In the genomic region with DNA sequence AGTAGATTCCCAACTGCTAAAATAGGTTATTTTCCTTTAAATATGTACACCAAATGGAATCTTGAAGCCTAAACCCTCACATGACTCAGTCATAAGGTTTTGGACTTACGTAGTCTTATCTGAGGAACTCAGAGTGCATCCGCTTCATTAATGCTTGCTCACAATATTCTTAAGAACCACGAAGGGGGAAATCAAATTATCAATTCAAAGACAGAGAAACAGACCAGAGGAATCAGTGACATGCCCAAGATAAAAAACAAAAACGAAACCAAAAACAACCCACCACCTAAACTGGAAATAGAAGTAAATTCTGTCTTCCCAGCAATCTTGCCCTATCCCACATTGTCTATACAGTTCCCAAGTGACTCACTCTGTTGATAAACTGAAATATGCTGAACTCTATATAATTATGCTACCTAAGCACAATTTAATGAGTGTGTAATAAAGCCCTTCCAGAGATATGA, we compare ENCODE assay signal across 10 cellular contexts.
DNase-seq lines count a peak whose midpoint lies in the region; ATAC-seq, FAIRE-seq and TF ChIP-seq lines count a peak whose summit lies in the region.
"Had no signal": no experiment of that assay in that cellular context is flagged by ENCODE, and none has a peak within 500 bp of the region (broad histone marks: within the 10 kb centered on the region; RNA-seq: fewer than 3 reads in every experiment).

No MANE protein-coding gene starts in this region.

- H3K79me2 ChIP-seq in GM12878 (ENCODE audit: control insufficient read depth, insufficient read depth, low read length): no peaks in the 10 kb centered on the region

- RAD21 ChIA-PET in GM12878 (lab: Charles Lee; ENCODE audit: unreplicated experiment): interaction anchor here (0.6 kb wide), 1 partner anchor 148 kb away, joined by 3 read pairs; no protein-coding TSS in a partner anchor

- H3K4me3 ChIP-seq in GM12878: no peak overlapping the region
- peak overlapping the region; percentile 59 for H3K4me3 ChIP-seq in right cardiac atrium (ENCODE audit: low read length)
- H3K4me3 ChIP-seq in urinary bladder (ENCODE audit: low read depth, low read length): peak overlapping the region; percentile 31

- POLR2A ChIA-PET in GM12878 (lab: Charles Lee): no interaction called here

- H3K9me3 Mint-ChIP-seq in activated T-cell treated with anti-CD3 and anti-CD28 coated beads, Interleukin-2, amount 50 U/mL, for 72 hours: peaks cover 10 to 13% of the 10 kb centered on the region in 2 donors

- peaks cover 41% of the 10 kb centered on the region for H3K4me1 Mint-ChIP-seq in activated T-cell treated with anti-CD3 and anti-CD28 coated beads, Interleukin-2, amount 50 U/mL, for 72 hours (ENCODE audit: low read depth)

- no peaks in the 10 kb centered on the region for H3K27me3 ChIP-seq in GM12878 (replicated peaks in 1 of 2; ENCODE audit: control insufficient read depth in 2 of 2, insufficient read depth in 2 of 2, low read length in 1 of 2)
- no peaks in the 10 kb centered on the region for H3K27me3 ChIP-seq in right cardiac atrium (ENCODE audit: control insufficient read depth, insufficient read depth)

- H3K27ac ChIP-seq in GM12878 (ENCODE audit: control insufficient read depth, insufficient read depth): no peak overlapping the region
- no peak overlapping the region for H3K27ac ChIP-seq in right cardiac atrium (ENCODE audit: low read length)
- H3K27ac ChIP-seq in urinary bladder (ENCODE audit: low read depth): no peak overlapping the region
- H3K27ac ChIP-seq: HL-60 had no signal

- intact Hi-C loops in GM12878 (cut with micrococcal nuclease; ENCODE audit: unreplicated experiment): loop anchor here (10.0 kb wide), 1 partner anchor 601 kb away; no protein-coding TSS in a partner anchor
- intact Hi-C loops in right cardiac atrium (cut with DNase I): loop anchor here in 1 of 4 donors (10.0 kb wide), 1 partner anchor 129 kb away; no protein-coding TSS in a partner anchor

- H3K4me3 Mint-ChIP-seq in activated T-cell treated with anti-CD3 and anti-CD28 coated beads, Interleukin-2, amount 50 U/mL, for 72 hours: peak overlapping the region; percentile 49 to 67

- no TSS peak for BruUV-seq in GM12878 (replicated peaks; lab: Mats Ljungman, UMichigan)

- TF ChIP-seq EP300 in GM12878 (IDR thresholded peaks at IDR 0.05; ENCODE audit: borderline replicate concordance in 1 of 2, control insufficient read depth in 1 of 2, low read depth in 2 of 2, low read length in 2 of 2): no peak

- H3K36me3 ChIP-seq in GM12878 (ENCODE audit: control insufficient read depth in 2 of 2, insufficient read depth in 2 of 2, low read length in 1 of 2): no peaks in the 10 kb centered on the region
- H3K36me3 ChIP-seq in urinary bladder (ENCODE audit: insufficient read depth): no peaks in the 10 kb centered on the region

- CTCF ChIA-PET in GM12878 (lab: Yijun Ruan, JAX): no interaction called here

- DNase-seq in activated T-cell treated with anti-CD3 and anti-CD28 coated beads, Interleukin-2, amount 50 U/mL, for 72 hours: no peak
- no peak for DNase-seq in activated T-cell treated with anti-CD3 and anti-CD28 coated beads, Interleukin-2, amount 50 U/mL, for 48 hours
- DNase-seq in GM12878 (ENCODE audit: low read depth, low spot score): no peak
- DNase-seq in right cardiac atrium: no peak
- DNase-seq in GM19240 (ENCODE audit: insufficient read length, low spot score): no peak
- DNase-seq: NCI-H69 had no signal

- TF ChIP-seq RAD21 in GM12878 (IDR thresholded peaks at IDR 0.05; ENCODE audit: insufficient read depth, low read depth, low read length): no peak

- no peak overlapping the region for H3K4me2 ChIP-seq in GM12878 (ENCODE audit: control insufficient read depth, insufficient read depth)

- no peaks in the 10 kb centered on the region for H4K20me1 ChIP-seq in GM12878 (ENCODE audit: control insufficient read depth, insufficient read depth)

- H3K9ac ChIP-seq in GM12878 (ENCODE audit: control insufficient read depth, insufficient read depth, low read length): no peak overlapping the region

- peak; percentile 50 to 85 for ATAC-seq in activated T-cell treated with anti-CD3 and anti-CD28 coated beads, Interleukin-2, amount 50 U/mL, for 72 hours (replicated peaks in 1 of 2)
- ATAC-seq in GM12878: no peak
- peak in 1 of 2 donors; percentile 78 for ATAC-seq in right cardiac atrium
- no peak for ATAC-seq in GM21360 (IDR thresholded peaks at IDR 0.05; ENCODE audit: unreplicated experiment)
- ATAC-seq in GM19035 (IDR thresholded peaks at IDR 0.05; ENCODE audit: unreplicated experiment): no peak

- H3K27ac Mint-ChIP-seq in activated T-cell treated with anti-CD3 and anti-CD28 coated beads, Interleukin-2, amount 50 U/mL, for 72 hours: peak overlapping the region; percentile 48

- in situ Hi-C loops in GM12878 (cut with MboI): no loop called here

- SMC1A ChIA-PET in GM12878 (lab: Charles Lee; ENCODE audit: uncharacterized antibody, unreplicated experiment): interaction anchor here (1.0 kb wide), 1 partner anchor 11 kb away, joined by 3 read pairs; no protein-coding TSS in a partner anchor

- TF ChIP-seq CTCF in GM12878 (IDR thresholded peaks at IDR 0.05 in 2 of 3, conservative IDR thresholded peaks at IDR 0.05 in 1 of 3; ENCODE audit: control insufficient read depth in 2 of 3, extremely low read depth in 1 of 3, insufficient read depth in 1 of 3, low read depth in 3 of 3, low read length in 3 of 3): no peak

- H3K9me3 ChIP-seq in GM12878 (replicated peaks; ENCODE audit: control insufficient read depth, insufficient read depth, low read length) (no peaks in the 10 kb centered on the region), right cardiac atrium (ENCODE audit: control insufficient read depth, low read length) (no peaks in the 10 kb centered on the region)

- 50% methylated on average over 4 of the region's 4 CpGs for WGBS in GM12878 (ENCODE audit: insufficient coverage, insufficient replicate concordance, low lambda C conversion rate, missing lambda C conversion rate)
- 27% methylated on average over 4 of the region's 4 CpGs for WGBS in right cardiac atrium
- 41% methylated on average over 4 of the region's 4 CpGs for WGBS in urinary bladder

- no peaks in the 10 kb centered on the region for H3K4me1 ChIP-seq in GM12878 (ENCODE audit: control insufficient read depth, insufficient read depth, low read length)
- no peaks in the 10 kb centered on the region for H3K4me1 ChIP-seq in right cardiac atrium (ENCODE audit: control insufficient read depth, insufficient read depth, low read length)
- H3K4me1 ChIP-seq in urinary bladder (ENCODE audit: insufficient read depth): no peaks in the 10 kb centered on the region

- TF ChIP-seq POLR2A in GM12878 (IDR thresholded peaks at IDR 0.05; ENCODE audit: low read depth, low read length): no peak

- H3K27me3 Mint-ChIP-seq in activated T-cell treated with anti-CD3 and anti-CD28 coated beads, Interleukin-2, amount 50 U/mL, for 72 hours (ENCODE audit: low read depth): no peaks in the 10 kb centered on the region

- H2AFZ ChIP-seq in GM12878 (ENCODE audit: control insufficient read depth, low read depth, low read length): peak overlapping the region; percentile 25

- H3K36me3 Mint-ChIP-seq in activated T-cell treated with anti-CD3 and anti-CD28 coated beads, Interleukin-2, amount 50 U/mL, for 72 hours (ENCODE audit: insufficient read depth in 2 of 2): peaks cover 14 to 26% of the 10 kb centered on the region in 2 donors

- no peak for FAIRE-seq in GM12878 (lab: Jason Lieb, UNC)

TF ChIP-seq in GM12878, 131 proteins besides CTCF, POLR2A, EP300 and RAD21 (continues in another document):
- TF ChIP-seq TCF12 (IDR thresholded peaks at IDR 0.05; ENCODE audit: low read depth, low read length): no peak
- no peak for TF ChIP-seq ZBTB11 (CRISPR knock-in tag; IDR thresholded peaks at IDR 0.05)
- no peak for TF ChIP-seq JUND (IDR thresholded peaks at IDR 0.05; ENCODE audit: low read depth, low read length)
- TF ChIP-seq, protein P1, sequence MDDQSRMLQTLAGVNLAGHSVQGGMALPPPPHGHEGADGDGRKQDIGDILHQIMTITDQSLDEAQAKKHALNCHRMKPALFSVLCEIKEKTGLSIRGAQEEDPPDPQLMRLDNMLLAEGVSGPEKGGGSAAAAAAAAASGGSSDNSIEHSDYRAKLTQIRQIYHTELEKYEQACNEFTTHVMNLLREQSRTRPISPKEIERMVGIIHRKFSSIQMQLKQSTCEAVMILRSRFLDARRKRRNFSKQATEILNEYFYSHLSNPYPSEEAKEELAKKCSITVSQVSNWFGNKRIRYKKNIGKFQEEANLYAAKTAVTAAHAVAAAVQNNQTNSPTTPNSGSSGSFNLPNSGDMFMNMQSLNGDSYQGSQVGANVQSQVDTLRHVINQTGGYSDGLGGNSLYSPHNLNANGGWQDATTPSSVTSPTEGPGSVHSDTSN (IDR thresholded peaks at IDR 0.05; ENCODE audit: insufficient replicate concordance, low read depth, low read length): no peak
- no peak for TF ChIP-seq SMARCA5 (IDR thresholded peaks at IDR 0.05)
- TF ChIP-seq ESRRA (IDR thresholded peaks at IDR 0.05; ENCODE audit: low read length): no peak
- no peak for TF ChIP-seq MTA2 (IDR thresholded peaks at IDR 0.05; ENCODE audit: low read depth)

Comparison
In these comparisons a context has a peak if more than half of its experiments do, and no peak if none do; other contexts are left out.
1. ATAC-seq: peak in activated T-cell treated with anti-CD3 and anti-CD28 coated beads, Interleukin-2, amount 50 U/mL, for 72 hours (2 of 2); none in GM12878 (single experiment), GM21360 (single experiment) and GM19035 (single experiment).